In the genomic region with DNA sequence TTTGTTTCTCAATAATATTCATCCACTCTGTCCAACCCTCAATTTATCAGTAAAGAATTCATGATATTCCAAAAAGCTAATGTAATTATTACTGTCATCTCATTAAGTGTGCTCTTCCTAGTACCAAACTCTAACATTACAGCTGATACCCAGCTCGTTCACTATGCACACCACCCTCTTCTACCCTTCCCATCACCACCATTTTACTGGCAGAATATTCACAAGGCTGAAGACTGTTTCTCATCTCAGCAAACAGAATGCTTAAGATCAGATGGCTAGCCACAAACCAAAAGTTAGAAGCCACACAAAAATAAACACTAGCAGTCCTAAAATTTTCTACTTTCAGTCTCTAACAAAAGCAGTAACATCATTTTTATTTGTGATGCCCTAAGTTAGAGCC, we compare ENCODE assay signal across 11 cellular contexts.
DNase-seq lines count a peak whose midpoint lies in the region; FAIRE-seq and TF ChIP-seq lines count a peak whose summit lies in the region.
"Had no signal": no experiment of that assay in that cellular context is flagged by ENCODE, and none has a peak within 500 bp of the region (broad histone marks: within the 10 kb centered on the region; RNA-seq: fewer than 3 reads in every experiment).

No MANE protein-coding gene starts in this region.

- peak overlapping the region; percentile 75 to 92 (median 86) for H3K4me3 Mint-ChIP-seq in CD8-positive, alpha-beta memory T cell
- H3K4me3 Mint-ChIP-seq in dendritic cell treated with granulocyte-macrophage colony-stimulating factor and Interleukin-4, amounts not matched to agents 40 ng/mL and 50 ng/mL, for 4 days, result peak overlapping the region; percentile 10
- H3K4me3 Mint-ChIP-seq in Caco-2 (ENCODE audit: unreplicated experiment), result no peak overlapping the region

- WGBS in ovary, 3 donors, result 29 to 37% (median 29%) methylated on average over 1 of the region's 1 CpG

- peak overlapping the region; percentile 85; the same call in 1 of the 2 replicates for H3K4me2 ChIP-seq in OCI-LY7 (ENCODE audit: low read length)

- no peaks in the 10 kb centered on the region for H3K36me3 ChIP-seq in CD8-positive, alpha-beta memory T cell (ENCODE audit: insufficient read depth, low read length)
- H3K36me3 ChIP-seq in OCI-LY7 (ENCODE audit: insufficient read depth, low read length) (no peaks in the 10 kb centered on the region), ovary (no peaks in the 10 kb centered on the region), Caco-2 (ENCODE audit: control insufficient read depth, insufficient read depth, low read length) (no peaks in the 10 kb centered on the region)

- peaks cover 22% of the 10 kb centered on the region; the same call in 1 of the 2 replicates for H3K79me2 ChIP-seq in OCI-LY7 (ENCODE audit: insufficient read depth, low read depth, low read length)

- no peak for TF ChIP-seq POLR2A in ovary (IDR thresholded peaks at IDR 0.05)

- H4K20me1 ChIP-seq in OCI-LY7 (ENCODE audit: insufficient read depth, low read length), result peaks cover under 1% of the 10 kb centered on the region; the same call in 1 of the 2 replicates

- no peak overlapping the region for H3K4me3 ChIP-seq in CD8-positive, alpha-beta memory T cell (ENCODE audit: low read length)
- no peak overlapping the region for H3K4me3 ChIP-seq in OCI-LY7 (ENCODE audit: low read depth, low read length, poor library complexity, severe bottlenecking)
- peak overlapping the region; percentile 37 for H3K4me3 ChIP-seq in ovary
- H3K4me3 ChIP-seq in Caco-2 (ENCODE audit: low read depth, low read length), result no peak overlapping the region

- H3K27me3 ChIP-seq in CD8-positive, alpha-beta memory T cell (ENCODE audit: insufficient read depth, low read length, poor library complexity, severe bottlenecking), result no peaks in the 10 kb centered on the region
- no peaks in the 10 kb centered on the region for H3K27me3 ChIP-seq in ovary
- no peaks in the 10 kb centered on the region for H3K27me3 ChIP-seq in Caco-2 (replicated peaks; ENCODE audit: control insufficient read depth, insufficient read depth, low read length)

- H3K27me3 Mint-ChIP-seq in CD8-positive, alpha-beta memory T cell, result no peaks in the 10 kb centered on the region
- no peaks in the 10 kb centered on the region for H3K27me3 Mint-ChIP-seq in dendritic cell treated with granulocyte-macrophage colony-stimulating factor and Interleukin-4, amounts not matched to agents 40 ng/mL and 50 ng/mL, for 4 days
- H3K27me3 Mint-ChIP-seq in Caco-2 (ENCODE audit: insufficient read depth, unreplicated experiment), result no peaks in the 10 kb centered on the region

- CTCF ChIA-PET in CD8-positive, alpha-beta memory T cell (lab: Charles Lee), result no interaction called here
- CTCF ChIA-PET in OCI-LY7 (lab: Charles Lee; ENCODE audit: unreplicated experiment), result no interaction called here
- CTCF ChIA-PET in Caco-2 (lab: Charles Lee), result no interaction called here

- FAIRE-seq in frontal cortex (lab: Jason Lieb, UNC), result no peak

- no peaks in the 10 kb centered on the region for H3K9me2 ChIP-seq in OCI-LY7 (ENCODE audit: insufficient read depth, low read length)

- DNase-seq in CD8-positive, alpha-beta memory T cell, result peak in 1 of 5 donors; percentile 7
- DNase-seq in OCI-LY7 (ENCODE audit: low spot score) (no peak), ovary (no peak), KBM-7 (no peak), GF-D8 (lab: John Stamatoyannopoulos, UW) (no peak), Caco-2 (no peak), frontal cortex (ENCODE audit: low spot score in 2 of 2) (no peak)
- DNase-seq: DMS79, left colon, NCI-H2107 had no signal

- POLR2A ChIA-PET in CD8-positive, alpha-beta memory T cell (lab: Charles Lee), result no interaction called here
- POLR2A ChIA-PET in OCI-LY7 (lab: Charles Lee) (interaction anchor here (0.5 to 2.4 kb wide), 2 partner anchors 12 to 21 kb away, joined by 3 to 5 read pairs; no protein-coding TSS in a partner anchor), Caco-2 (lab: Charles Lee) (no interaction called here)

- intact Hi-C loops in OCI-LY7 (cut with micrococcal nuclease; ENCODE audit: unreplicated experiment), result no loop called here
- intact Hi-C loops in dendritic cell treated with granulocyte-macrophage colony-stimulating factor and Interleukin-4, amounts not matched to agents 40 ng/mL and 50 ng/mL, for 4 days (cut with micrococcal nuclease), result no loop called here
- intact Hi-C loops in ovary (cut with DNase I), result no loop called here
- intact Hi-C loops in Caco-2 (cut with micrococcal nuclease; ENCODE audit: unreplicated experiment), result no loop called here

- H3K9me3 Mint-ChIP-seq in CD8-positive, alpha-beta memory T cell, result no peaks in the 10 kb centered on the region
- no peaks in the 10 kb centered on the region for H3K9me3 Mint-ChIP-seq in dendritic cell treated with granulocyte-macrophage colony-stimulating factor and Interleukin-4, amounts not matched to agents 40 ng/mL and 50 ng/mL, for 4 days
- no peaks in the 10 kb centered on the region for H3K9me3 Mint-ChIP-seq in Caco-2 (ENCODE audit: unreplicated experiment)

- H3K9me3 ChIP-seq in CD8-positive, alpha-beta memory T cell (ENCODE audit: low read length), result no peaks in the 10 kb centered on the region
- H3K9me3 ChIP-seq in OCI-LY7 (ENCODE audit: low read length), result no peaks in the 10 kb centered on the region
- H3K9me3 ChIP-seq in ovary, result no peaks in the 10 kb centered on the region
- H3K9me3 ChIP-seq in Caco-2, result no peaks in the 10 kb centered on the region

- TF ChIP-seq CTCF in OCI-LY7 (conservative IDR thresholded peaks at IDR 0.05; ENCODE audit: low read length) (no peak), ovary (IDR thresholded peaks at IDR 0.05) (no peak), Caco-2 (IDR thresholded peaks at IDR 0.05; ENCODE audit: insufficient read depth in 1 of 2, low read depth in 1 of 2, low read length in 1 of 2, severe bottlenecking in 1 of 2, unreplicated experiment in 1 of 2) (no peak)

- H3K36me3 Mint-ChIP-seq in CD8-positive, alpha-beta memory T cell, result peaks cover 0 to 4% (median 1%) of the 10 kb centered on the region in 3 donors
- no peaks in the 10 kb centered on the region for H3K36me3 Mint-ChIP-seq in dendritic cell treated with granulocyte-macrophage colony-stimulating factor and Interleukin-4, amounts not matched to agents 40 ng/mL and 50 ng/mL, for 4 days (ENCODE audit: low read depth)
- no peaks in the 10 kb centered on the region for H3K36me3 Mint-ChIP-seq in Caco-2 (ENCODE audit: insufficient read depth, unreplicated experiment)

- peaks cover 65 to 91% (median 88%) of the 10 kb centered on the region in 3 donors for H3K4me1 Mint-ChIP-seq in CD8-positive, alpha-beta memory T cell
- peaks cover 21% of the 10 kb centered on the region for H3K4me1 Mint-ChIP-seq in dendritic cell treated with granulocyte-macrophage colony-stimulating factor and Interleukin-4, amounts not matched to agents 40 ng/mL and 50 ng/mL, for 4 days (ENCODE audit: low read depth)
- H3K4me1 Mint-ChIP-seq in Caco-2 (ENCODE audit: low read depth, unreplicated experiment), result peaks cover 7% of the 10 kb centered on the region

- H3K27ac ChIP-seq in CD8-positive, alpha-beta memory T cell (ENCODE audit: low read depth, low read length), result no peak overlapping the region
- no peak overlapping the region for H3K27ac ChIP-seq in OCI-LY7 (ENCODE audit: low read depth, low read length, poor library complexity, severe bottlenecking)
- no peak overlapping the region for H3K27ac ChIP-seq in ovary

- peaks cover 37% of the 10 kb centered on the region for H3K4me1 ChIP-seq in CD8-positive, alpha-beta memory T cell (ENCODE audit: insufficient read depth, low read length)
- H3K4me1 ChIP-seq in OCI-LY7 (ENCODE audit: insufficient read depth, low read length, poor library complexity, severe bottlenecking), result peaks cover 20% of the 10 kb centered on the region
- peaks cover 2% of the 10 kb centered on the region for H3K4me1 ChIP-seq in ovary (ENCODE audit: insufficient read depth)
- peaks cover 10% of the 10 kb centered on the region for H3K4me1 ChIP-seq in Caco-2

- BruUV-seq in OCI-LY7 (replicated peaks; lab: Mats Ljungman, UMichigan) (no TSS peak), Caco-2 (replicated peaks; lab: Mats Ljungman, UMichigan) (no TSS peak)

- in situ Hi-C loops in KBM-7 (cut with MboI; ENCODE audit: low pct_unique_long_range_greater_than_20kb, low sequenced_read_pairs), result no loop called here

- no peak overlapping the region for H2AFZ ChIP-seq in OCI-LY7 (ENCODE audit: low read length)

- TF ChIP-seq EP300 in ovary (IDR thresholded peaks at IDR 0.05), result no peak

- H3K27ac Mint-ChIP-seq in CD8-positive, alpha-beta memory T cell, result peak overlapping the region; percentile 13 to 94 (median 88)
- no peak overlapping the region for H3K27ac Mint-ChIP-seq in dendritic cell treated with granulocyte-macrophage colony-stimulating factor and Interleukin-4, amounts not matched to agents 40 ng/mL and 50 ng/mL, for 4 days
- no peak overlapping the region for H3K27ac Mint-ChIP-seq in Caco-2 (ENCODE audit: unreplicated experiment)

Comparison
In these comparisons a context has a peak if more than half of its experiments do, and no peak if none do; other contexts are left out.
1. H3K27ac Mint-ChIP-seq: peak in CD8-positive, alpha-beta memory T cell (8 of 8); none in dendritic cell treated with granulocyte-macrophage colony-stimulating factor and Interleukin-4, amounts not matched to agents 40 ng/mL and 50 ng/mL, for 4 days (single experiment) and Caco-2 (single experiment).